In the genomic region with DNA sequence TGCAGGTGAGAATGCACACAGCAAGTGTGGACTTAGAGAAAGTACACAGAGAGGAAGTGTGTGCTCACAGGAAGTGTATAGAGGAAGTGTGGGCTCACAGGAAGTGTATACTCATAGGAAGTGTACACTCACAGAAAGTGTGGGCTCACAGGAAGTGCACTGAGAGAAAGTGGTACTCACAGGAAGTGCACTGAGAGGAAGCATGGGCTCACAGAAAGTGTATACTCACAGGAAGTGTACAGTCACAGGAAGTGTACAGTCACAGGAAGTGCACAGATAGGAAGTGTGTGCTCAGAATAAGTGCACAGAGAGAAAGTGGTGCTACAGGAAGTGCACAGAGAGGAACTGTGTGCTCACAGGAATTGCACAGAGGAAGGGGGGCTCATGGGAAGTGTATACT, we compare ENCODE assay signal across 8 cellular contexts.
A peak's percentile ranks its signal among the peaks of the same experiment; 100 is the strongest.
DNase-seq lines count a peak whose midpoint lies in the region; ATAC-seq, FAIRE-seq and TF ChIP-seq lines count a peak whose summit lies in the region.
"Not testable (repeated sequence)": the region's sequence is repeated elsewhere in the genome, so short reads cannot be mapped to it uniquely, and the experiment has no call there.

No MANE protein-coding gene starts in this region.

- not testable (repeated sequence) for H3K27me3 ChIP-seq in CD8-positive, alpha-beta T cell (ENCODE audit: insufficient read depth, low read length); bronchial epithelial cell (ENCODE audit: control insufficient read depth, insufficient read depth, low read length)

- H3K9me3 ChIP-seq in CD8-positive, alpha-beta T cell (ENCODE audit: low read length): not testable (repeated sequence)

- not testable (repeated sequence) for H3K4me1 ChIP-seq in CD8-positive, alpha-beta T cell (ENCODE audit: insufficient read depth, low read length)

- H3K27me3 Mint-ChIP-seq in CD8-positive, alpha-beta T cell (ENCODE audit: low read depth); activated CD4-positive, alpha-beta T cell treated with anti-CD3 and anti-CD28 coated beads, Interleukin-2, amount 10 ng/mL, durations not matched to agents 7 days and 5 days; activated T-helper 2 cell treated with anti-CD3 and anti-CD28 coated beads, Interferon-gamma antibody, Interleukin-2, Interleukin-4, amounts not matched to agents 10 μg/mL and 5 μg/mL and 100 μg/mL, durations not matched to agents 14 hours and 24 hours and 36 hours (ENCODE audit: low read depth); natural killer cell treated with Interleukin-12 subunit alpha and Interleukin-12 subunit beta and Interleukin-15 and Interleukin-18, amount 100 ng/mL, for 72 hours; stimulated activated naive CD8-positive, alpha-beta T cell treated with anti-CD3 and anti-CD28 coated beads, Interleukin-15, amount 100 ng/mL, for 72 hours: not testable (repeated sequence)

- not testable (repeated sequence) for TF ChIP-seq CTCF in CD8-positive, alpha-beta T cell (IDR thresholded peaks at IDR 0.05); bronchial epithelial cell (IDR thresholded peaks at IDR 0.05; ENCODE audit: insufficient read depth, low read length, severe bottlenecking)

- intact Hi-C loops in CD8-positive, alpha-beta T cell (cut with DNase I, micrococcal nuclease); activated T-helper 2 cell treated with anti-CD3 and anti-CD28 coated beads, Interferon-gamma antibody, Interleukin-2, Interleukin-4, amounts not matched to agents 10 μg/mL and 5 μg/mL and 100 μg/mL, durations not matched to agents 14 hours and 24 hours and 36 hours (cut with micrococcal nuclease): not testable (repeated sequence)

- peak; percentile 32 for FAIRE-seq in bronchial epithelial cell (lab: Jason Lieb, UNC)

- peak; percentile 64 for ATAC-seq in CD8-positive, alpha-beta T cell
- ATAC-seq in natural killer cell treated with Interleukin-12 subunit alpha and Interleukin-12 subunit beta and Interleukin-15 and Interleukin-18, amount 100 ng/mL, for 72 hours: peak; percentile 59 to 73
- peak; percentile 68 for ATAC-seq in stimulated activated naive CD8-positive, alpha-beta T cell treated with anti-CD3 and anti-CD28 coated beads, Interleukin-15, amount 100 ng/mL, for 72 hours

- DNase-seq in CD8-positive, alpha-beta T cell: peak in 1 of 7 experiments; percentile 32
- peak; percentile 65 for DNase-seq in Jurkat, Clone E6-1 (ENCODE audit: low read depth, low spot score)
- peak; percentile 86 for DNase-seq in RKO (ENCODE audit: low spot score)
- peak; percentile 20 for DNase-seq in activated CD4-positive, alpha-beta T cell treated with anti-CD3 and anti-CD28 coated beads, Interleukin-2, amount 10 ng/mL, durations not matched to agents 7 days and 5 days
- not testable (repeated sequence) for DNase-seq in activated T-helper 2 cell treated with anti-CD3 and anti-CD28 coated beads, Interferon-gamma antibody, Interleukin-2, Interleukin-4, amounts not matched to agents 10 μg/mL and 5 μg/mL and 100 μg/mL, durations not matched to agents 14 hours and 24 hours and 36 hours (ENCODE audit: low spot score); bronchial epithelial cell (ENCODE audit: low read depth); natural killer cell treated with Interleukin-12 subunit alpha and Interleukin-12 subunit beta and Interleukin-15 and Interleukin-18, amount 100 ng/mL, for 72 hours (ENCODE audit: low spot score)
- peak in 1 of 2 donors; percentile 17 for DNase-seq in stimulated activated naive CD8-positive, alpha-beta T cell treated with anti-CD3 and anti-CD28 coated beads, Interleukin-15, amount 100 ng/mL, for 72 hours

- not testable (repeated sequence) for H3K36me3 Mint-ChIP-seq in CD8-positive, alpha-beta T cell
- H3K36me3 Mint-ChIP-seq in activated CD4-positive, alpha-beta T cell treated with anti-CD3 and anti-CD28 coated beads, Interleukin-2, amount 10 ng/mL, durations not matched to agents 7 days and 5 days (ENCODE audit: low read depth): peaks cover 12% of the 10 kb centered on the region
- peaks cover 13% of the 10 kb centered on the region for H3K36me3 Mint-ChIP-seq in activated T-helper 2 cell treated with anti-CD3 and anti-CD28 coated beads, Interferon-gamma antibody, Interleukin-2, Interleukin-4, amounts not matched to agents 10 μg/mL and 5 μg/mL and 100 μg/mL, durations not matched to agents 14 hours and 24 hours and 36 hours (ENCODE audit: low read depth)
- H3K36me3 Mint-ChIP-seq in natural killer cell treated with Interleukin-12 subunit alpha and Interleukin-12 subunit beta and Interleukin-15 and Interleukin-18, amount 100 ng/mL, for 72 hours: peaks cover 17% of the 10 kb centered on the region

- H3K4me3 Mint-ChIP-seq in CD8-positive, alpha-beta T cell; activated CD4-positive, alpha-beta T cell treated with anti-CD3 and anti-CD28 coated beads, Interleukin-2, amount 10 ng/mL, durations not matched to agents 7 days and 5 days; activated T-helper 2 cell treated with anti-CD3 and anti-CD28 coated beads, Interferon-gamma antibody, Interleukin-2, Interleukin-4, amounts not matched to agents 10 μg/mL and 5 μg/mL and 100 μg/mL, durations not matched to agents 14 hours and 24 hours and 36 hours (ENCODE audit: low read depth): not testable (repeated sequence)
- H3K4me3 Mint-ChIP-seq in natural killer cell treated with Interleukin-12 subunit alpha and Interleukin-12 subunit beta and Interleukin-15 and Interleukin-18, amount 100 ng/mL, for 72 hours: peak overlapping the region; percentile 52
- peak overlapping the region; percentile 1 to 7 for H3K4me3 Mint-ChIP-seq in stimulated activated naive CD8-positive, alpha-beta T cell treated with anti-CD3 and anti-CD28 coated beads, Interleukin-15, amount 100 ng/mL, for 72 hours

- peaks cover 10% of the 10 kb centered on the region for H3K9me3 Mint-ChIP-seq in CD8-positive, alpha-beta T cell
- peaks cover 18% of the 10 kb centered on the region for H3K9me3 Mint-ChIP-seq in activated CD4-positive, alpha-beta T cell treated with anti-CD3 and anti-CD28 coated beads, Interleukin-2, amount 10 ng/mL, durations not matched to agents 7 days and 5 days
- H3K9me3 Mint-ChIP-seq in activated T-helper 2 cell treated with anti-CD3 and anti-CD28 coated beads, Interferon-gamma antibody, Interleukin-2, Interleukin-4, amounts not matched to agents 10 μg/mL and 5 μg/mL and 100 μg/mL, durations not matched to agents 14 hours and 24 hours and 36 hours: peaks cover 33% of the 10 kb centered on the region
- H3K9me3 Mint-ChIP-seq in natural killer cell treated with Interleukin-12 subunit alpha and Interleukin-12 subunit beta and Interleukin-15 and Interleukin-18, amount 100 ng/mL, for 72 hours: not testable (repeated sequence)
- peaks cover 12 to 18% of the 10 kb centered on the region in 2 donors for H3K9me3 Mint-ChIP-seq in stimulated activated naive CD8-positive, alpha-beta T cell treated with anti-CD3 and anti-CD28 coated beads, Interleukin-15, amount 100 ng/mL, for 72 hours

- not testable (repeated sequence) for H3K36me3 ChIP-seq in CD8-positive, alpha-beta T cell (ENCODE audit: insufficient read depth, low read length); bronchial epithelial cell (ENCODE audit: control insufficient read depth, insufficient read depth, low read length)

- H3K27ac Mint-ChIP-seq in CD8-positive, alpha-beta T cell: peak overlapping the region; percentile 84
- H3K27ac Mint-ChIP-seq in activated CD4-positive, alpha-beta T cell treated with anti-CD3 and anti-CD28 coated beads, Interleukin-2, amount 10 ng/mL, durations not matched to agents 7 days and 5 days: peak overlapping the region; percentile 88
- peak overlapping the region; percentile 66 for H3K27ac Mint-ChIP-seq in activated T-helper 2 cell treated with anti-CD3 and anti-CD28 coated beads, Interferon-gamma antibody, Interleukin-2, Interleukin-4, amounts not matched to agents 10 μg/mL and 5 μg/mL and 100 μg/mL, durations not matched to agents 14 hours and 24 hours and 36 hours
- peak overlapping the region; percentile 91 to 94 for H3K27ac Mint-ChIP-seq in natural killer cell treated with Interleukin-12 subunit alpha and Interleukin-12 subunit beta and Interleukin-15 and Interleukin-18, amount 100 ng/mL, for 72 hours
- peak overlapping the region; percentile 48 to 59 for H3K27ac Mint-ChIP-seq in stimulated activated naive CD8-positive, alpha-beta T cell treated with anti-CD3 and anti-CD28 coated beads, Interleukin-15, amount 100 ng/mL, for 72 hours

- POLR2A ChIA-PET in CD8-positive, alpha-beta T cell (lab: Charles Lee); activated CD4-positive, alpha-beta T cell treated with anti-CD3 and anti-CD28 coated beads, Interleukin-2, amount 10 ng/mL, durations not matched to agents 7 days and 5 days (lab: Charles Lee): not testable (repeated sequence)

- CTCF ChIA-PET in CD8-positive, alpha-beta T cell (lab: Charles Lee); activated CD4-positive, alpha-beta T cell treated with anti-CD3 and anti-CD28 coated beads, Interleukin-2, amount 10 ng/mL, durations not matched to agents 7 days and 5 days (lab: Charles Lee): not testable (repeated sequence)

- not testable (repeated sequence) for H3K27ac ChIP-seq in CD8-positive, alpha-beta T cell (ENCODE audit: low read depth, low read length)

- not testable (repeated sequence) for H3K4me3 ChIP-seq in CD8-positive, alpha-beta T cell (ENCODE audit: low read depth, low read length); Jurkat, Clone E6-1 (ENCODE audit: low read length); bronchial epithelial cell (ENCODE audit: low read depth, low read length)

- H3K4me1 Mint-ChIP-seq in CD8-positive, alpha-beta T cell (ENCODE audit: low read depth): peaks cover 17% of the 10 kb centered on the region
- peaks cover 15% of the 10 kb centered on the region for H3K4me1 Mint-ChIP-seq in activated CD4-positive, alpha-beta T cell treated with anti-CD3 and anti-CD28 coated beads, Interleukin-2, amount 10 ng/mL, durations not matched to agents 7 days and 5 days
- H3K4me1 Mint-ChIP-seq in activated T-helper 2 cell treated with anti-CD3 and anti-CD28 coated beads, Interferon-gamma antibody, Interleukin-2, Interleukin-4, amounts not matched to agents 10 μg/mL and 5 μg/mL and 100 μg/mL, durations not matched to agents 14 hours and 24 hours and 36 hours (ENCODE audit: low read depth): not testable (repeated sequence)
- H3K4me1 Mint-ChIP-seq in natural killer cell treated with Interleukin-12 subunit alpha and Interleukin-12 subunit beta and Interleukin-15 and Interleukin-18, amount 100 ng/mL, for 72 hours (ENCODE audit: low read depth in 2 of 2): peaks cover 13 to 17% of the 10 kb centered on the region in 2 donors
- H3K4me1 Mint-ChIP-seq in stimulated activated naive CD8-positive, alpha-beta T cell treated with anti-CD3 and anti-CD28 coated beads, Interleukin-15, amount 100 ng/mL, for 72 hours: peaks cover 21% of the 10 kb centered on the region
